8 cellular contexts compared by ENCODE assay signal in genomic region chr2:72973566-72974435, GRCh38. TPM values are rescaled to one million over a fixed set of nuclear protein-coding genes. Genes with fewer than 3 reads are reported as not detected.
A peak's percentile ranks its signal among the peaks of the same experiment; 100 is the strongest.
DNase-seq lines count a peak whose midpoint lies in the region; ATAC-seq and TF ChIP-seq lines count a peak whose summit lies in the region.

No MANE protein-coding gene starts in this region.

- H3K9ac ChIP-seq in NT2/D1 (ENCODE audit: insufficient read length, low read depth): peak overlapping the region; percentile 5

- TF ChIP-seq CTCF in sigmoid colon (IDR thresholded peaks at IDR 0.05): peak in 3 of 4 experiments; percentile 30 to 70 (median 55)

- DNase-seq in DMS 273 (lab: John Stamatoyannopoulos, UW; ENCODE audit: unreplicated experiment) (peak; percentile 92), NT2/D1 (ENCODE audit: low read depth, low spot score) (peak; percentile 66), head of caudate nucleus (peak in 40 of 42 donors; percentile 12 to 71 (median 38)), sigmoid colon (no peak)
- peak; percentile 8 for DNase-seq in activated effector memory CD4-positive, alpha-beta T cell treated with Interleukin-2 at 50 U/mL for 16 hours

- H3K27ac ChIP-seq in sigmoid colon: no peak overlapping the region

- H3K4me1 ChIP-seq in NT2/D1 (ENCODE audit: insufficient read depth, insufficient read length) (peaks cover 2% of the 10 kb centered on the region), sigmoid colon (no peaks in the 10 kb centered on the region)

- H3K9me3 ChIP-seq in NT2/D1 (ENCODE audit: insufficient read depth, low read length) (no peaks in the 10 kb centered on the region), sigmoid colon (no peaks in the 10 kb centered on the region)

- no peaks in the 10 kb centered on the region for H3K27me3 ChIP-seq in NT2/D1 (ENCODE audit: insufficient read depth, insufficient read length)
- H3K27me3 ChIP-seq in sigmoid colon: no peaks in the 10 kb centered on the region

- ATAC-seq in GM19397 (IDR thresholded peaks at IDR 0.05; ENCODE audit: unreplicated experiment) (peak; percentile 86), HG03565 (IDR thresholded peaks at IDR 0.05; ENCODE audit: unreplicated experiment) (peak; percentile 70), GM21737 (IDR thresholded peaks at IDR 0.05; ENCODE audit: unreplicated experiment) (no peak)

- TF ChIP-seq EP300 in sigmoid colon (IDR thresholded peaks at IDR 0.05): no peak

- WGBS in sigmoid colon, 2 donors: 66 to 67% methylated on average over 12 of the region's 12 CpGs

- intact Hi-C loops in head of caudate nucleus (cut with DNase I) (no loop called here), sigmoid colon (cut with DNase I) (loop anchor here (5.0 kb wide), 1 partner anchor 82 kb away; no protein-coding TSS in a partner anchor)

- TF ChIP-seq POLR2A in sigmoid colon (IDR thresholded peaks at IDR 0.05): no peak

- peaks cover 9% of the 10 kb centered on the region for H3K36me3 ChIP-seq in NT2/D1 (ENCODE audit: insufficient read depth, insufficient read length, low read length)
- H3K36me3 ChIP-seq in sigmoid colon: peaks cover 0 to 11% (median 0%) of the 10 kb centered on the region in 4 donors

- no peak overlapping the region for H3K4me3 ChIP-seq in NT2/D1 (ENCODE audit: insufficient read length, low read depth)
- H3K4me3 ChIP-seq in sigmoid colon: no peak overlapping the region

RNA-seq across cellular contexts. Expression of gene EMX1, which starts 56.5 kb away (rescaled TPM):
- total RNA-seq in sigmoid colon: not detected
- 1 to 10 TPM in 1 of 3 donors, under 1 TPM in 2; 0.60 to 1.4 (median 0.71) TPM for polyA plus RNA-seq in sigmoid colon
